ENCODE assay signal across 15 cellular contexts in the genomic region with DNA sequence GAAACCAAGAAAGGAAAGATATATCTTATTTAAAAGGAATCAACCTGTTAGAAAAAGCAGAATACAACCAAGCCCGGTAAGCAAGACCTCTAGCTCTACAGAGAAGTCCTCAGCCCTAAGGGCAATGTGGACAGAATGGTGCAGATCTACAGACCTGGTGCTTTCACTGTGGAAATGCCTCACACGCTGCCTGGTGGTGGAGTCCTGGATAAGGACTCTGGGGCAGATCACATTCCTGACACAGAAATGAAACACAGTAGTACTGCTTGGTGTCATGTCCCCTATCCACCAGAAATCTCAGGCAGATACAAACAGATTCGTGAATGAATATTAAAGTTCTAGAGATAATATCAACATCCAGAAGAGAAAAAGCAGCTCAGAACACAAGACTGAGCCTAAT. TPM values are rescaled to one million over a fixed set of nuclear protein-coding genes. Genes with fewer than 3 reads are reported as not detected.
DNase-seq lines count a peak whose midpoint lies in the region; ATAC-seq and TF ChIP-seq lines count a peak whose summit lies in the region.
"Had no signal": no experiment of that assay in that cellular context is flagged by ENCODE, and none has a peak within 500 bp of the region (broad histone marks: within the 10 kb centered on the region; RNA-seq: fewer than 3 reads in every experiment).

No MANE protein-coding gene starts in this region.

- H3K27ac ChIP-seq in colonic mucosa (peak overlapping the region; percentile 41), tibial artery (peak overlapping the region; percentile 1 to 41)
- H3K27ac ChIP-seq: 22Rv1, testis had no signal

- DNase-seq in DMS 273 (lab: John Stamatoyannopoulos, UW; ENCODE audit: unreplicated experiment) (peak; percentile 15), DMS 273 treated with DMSO at 0.1 percent for 48 hours (lab: John Stamatoyannopoulos, UW) (no peak), colonic mucosa (no peak), mesothelial cell of epicardium (ENCODE audit: low spot score in 2 of 2, unreplicated experiment in 2 of 2) (no peak), tibial artery (no peak), NCI-H1694 (lab: John Stamatoyannopoulos, UW) (no peak)
- no peak for DNase-seq in activated CD4-positive, alpha-beta T cell treated with anti-CD3 and anti-CD28 coated beads for 48 hours
- DNase-seq: adrenal gland, Kasumi-1, midbrain, right cardiac atrium, RPMI8226, testis had no signal

- H3K27me3 Mint-ChIP-seq in mesothelial cell of epicardium (ENCODE audit: low read depth), result no peaks in the 10 kb centered on the region

- H3K4me3 ChIP-seq in colonic mucosa, result no peak overlapping the region
- H3K4me3 ChIP-seq in tibial artery, result peak overlapping the region in 1 of 2 donors; percentile 8
- H3K4me3 ChIP-seq: testis had no signal

- H3K9me3 ChIP-seq in colonic mucosa, result no peaks in the 10 kb centered on the region
- no peaks in the 10 kb centered on the region for H3K9me3 ChIP-seq in tibial artery
- H3K9me3 ChIP-seq: adrenal gland, testis had no signal

- peaks cover 8% of the 10 kb centered on the region for H3K36me3 Mint-ChIP-seq in mesothelial cell of epicardium

- ATAC-seq in GM18907 (IDR thresholded peaks at IDR 0.05; ENCODE audit: unreplicated experiment), result no peak

- H3K4me1 ChIP-seq in colonic mucosa (peaks cover 6% of the 10 kb centered on the region), tibial artery (peaks cover 0 to 100% (median 49%) of the 10 kb centered on the region in 4 donors)
- H3K4me1 ChIP-seq: testis had no signal

- no peaks in the 10 kb centered on the region for H3K36me3 ChIP-seq in colonic mucosa
- no peaks in the 10 kb centered on the region for H3K36me3 ChIP-seq in tibial artery

- intact Hi-C loops in colonic mucosa (cut with DNase I), result no loop called here
- intact Hi-C loops in tibial artery (cut with DNase I; ENCODE audit: low total_unique reads), result no loop called here

- TF ChIP-seq CTCF in colonic mucosa (IDR thresholded peaks at IDR 0.05), result no peak
- TF ChIP-seq CTCF in mesothelial cell of epicardium (IDR thresholded peaks at IDR 0.05; ENCODE audit: unreplicated experiment), result no peak
- peak in 1 of 2 experiments; percentile 8 for TF ChIP-seq CTCF in tibial artery (IDR thresholded peaks at IDR 0.05)

- H3K27me3 ChIP-seq in colonic mucosa (no peaks in the 10 kb centered on the region), tibial artery (no peaks in the 10 kb centered on the region)
- H3K27me3 ChIP-seq: adrenal gland, testis had no signal

- H3K27ac Mint-ChIP-seq in mesothelial cell of epicardium, result peak overlapping the region; percentile 62

- no peak overlapping the region for H3K4me3 Mint-ChIP-seq in mesothelial cell of epicardium

- H3K9me3 Mint-ChIP-seq in mesothelial cell of epicardium, result no peaks in the 10 kb centered on the region

- peak overlapping the region in 1 of 2 donors; percentile 47 for H3K9ac ChIP-seq in colonic mucosa (ENCODE audit: low read depth in 2 of 2, low read length in 2 of 2)

- peaks cover 66% of the 10 kb centered on the region for H3K4me1 Mint-ChIP-seq in mesothelial cell of epicardium

RNA-seq across cellular contexts. Expression of a gene that starts 6.8 kb away (rescaled TPM):
- total RNA-seq in colonic mucosa, result 100 to 1,000 TPM; 117 to 164 TPM
- total RNA-seq in mesothelial cell of epicardium, result 241 to 260 TPM (median 247 TPM) in 3 replicates
